ENCODE assay signal across 10 cellular contexts in genomic region chr14:49584058-49584457, GRCh38.
DNase-seq lines count a peak whose midpoint lies in the region; TF ChIP-seq lines count a peak whose summit lies in the region.
"Had no signal": no experiment of that assay in that cellular context is flagged by ENCODE, and none has a peak within 500 bp of the region (broad histone marks: within the 10 kb centered on the region; RNA-seq: fewer than 3 reads in every experiment).

No MANE protein-coding gene starts in this region.

- DNase-seq in activated CD8-positive, alpha-beta memory T cell treated with anti-CD3 and anti-CD28 coated beads for 24 hours: peak; percentile 59
- DNase-seq in activated CD8-positive, alpha-beta memory T cell treated with anti-CD3 and anti-CD28 coated beads, Interleukin-2, amount 50 U/mL, for 4 hours: no peak
- DNase-seq in fibroblast of mammary gland (ENCODE audit: low read depth) (no peak), NCI-H748 (lab: John Stamatoyannopoulos, UW; ENCODE audit: unreplicated experiment) (no peak), OCI-M1 (lab: John Stamatoyannopoulos, UW) (no peak), NCI-H1436 (lab: John Stamatoyannopoulos, UW) (no peak)
- peak; percentile 36 for DNase-seq in stimulated activated CD8-positive, alpha-beta memory T cell treated with anti-CD3 and anti-CD28 coated beads, Interleukin-4, amount 100 ng/mL, for 48 hours
- DNase-seq: MM.1S had no signal

- peak overlapping the region; percentile 68 for H3K4me3 ChIP-seq in fibroblast of mammary gland (ENCODE audit: control insufficient read depth, low read depth, low read length)

- peak overlapping the region; percentile 94; the same call in 1 of the 2 replicates for H3K27ac ChIP-seq in VCaP
- H3K27ac ChIP-seq: thoracic aorta had no signal

- no peak for TF ChIP-seq CTCF in VCaP (conservative IDR thresholded peaks at IDR 0.05)
- TF ChIP-seq CTCF in fibroblast of mammary gland (conservative IDR thresholded peaks at IDR 0.05; ENCODE audit: control insufficient read depth, insufficient read depth, low read depth, low read length): no peak

Comparison
In these comparisons a context has a peak if more than half of its experiments do, and no peak if none do; other contexts are left out.
1. DNase-seq: peak in activated CD8-positive, alpha-beta memory T cell treated with anti-CD3 and anti-CD28 coated beads for 24 hours (single experiment) and stimulated activated CD8-positive, alpha-beta memory T cell treated with anti-CD3 and anti-CD28 coated beads, Interleukin-4, amount 100 ng/mL, for 48 hours (single experiment); none in activated CD8-positive, alpha-beta memory T cell treated with anti-CD3 and anti-CD28 coated beads, Interleukin-2, amount 50 U/mL, for 4 hours (single experiment), fibroblast of mammary gland (single experiment), NCI-H748 (single experiment), OCI-M1 (single experiment) and NCI-H1436 (single experiment).